In genomic region chr14:77097689-77098469, GRCh38 we compare ENCODE assay signal across 1 cellular context.
TF ChIP-seq lines count a peak whose summit lies in the region.

TSS of gene CIPC (plus strand) at chr14:77098258. CDS start at chr14:77105709, 7,451 bp downstream.

TF ChIP-seq in HepG2, 621 proteins besides CTCF, POLR2A, EP300 and RAD21 (continued from another document and continues in another):
- TF ChIP-seq AHDC1 (CRISPR knock-in tag; IDR thresholded peaks at IDR 0.05; ENCODE audit: borderline replicate concordance), result no peak; the same call in 1 of the 2 replicates
- TF ChIP-seq TFE3 (CRISPR knock-in tag; IDR thresholded peaks at IDR 0.05), result peak; percentile 86
- TF ChIP-seq SALL1 (CRISPR knock-in tag; IDR thresholded peaks at IDR 0.05), result peak; percentile 50
- TF ChIP-seq HDAC2 (CRISPR knock-in tag; IDR thresholded peaks at IDR 0.05), result 0 out of 2 replicates have a peak, but pooled peaks have one; percentile 18
- TF ChIP-seq E2F2 (CRISPR knock-in tag; IDR thresholded peaks at IDR 0.05; ENCODE audit: borderline replicate concordance), result no peak
- no peak for TF ChIP-seq TOPORS (CRISPR knock-in tag; IDR thresholded peaks at IDR 0.05)
- no peak for TF ChIP-seq ZNF775 (CRISPR knock-in tag; IDR thresholded peaks at IDR 0.05; ENCODE audit: borderline replicate concordance)
- peak; percentile 84 for TF ChIP-seq MED8 (CRISPR knock-in tag; IDR thresholded peaks at IDR 0.05; ENCODE audit: insufficient replicate concordance)
- TF ChIP-seq ZSCAN20 (CRISPR knock-in tag; IDR thresholded peaks at IDR 0.05; ENCODE audit: borderline replicate concordance), result peak; percentile 69; the same call in 1 of the 2 replicates
- TF ChIP-seq RFX1 (IDR thresholded peaks at IDR 0.05), result peak; percentile 92
- TF ChIP-seq AKAP8 (CRISPR knock-in tag; IDR thresholded peaks at IDR 0.05), result peak; percentile 55; the same call in 1 of the 2 replicates
- no peak for TF ChIP-seq MIER3 (CRISPR knock-in tag; IDR thresholded peaks at IDR 0.05; ENCODE audit: borderline replicate concordance)
- TF ChIP-seq ZNF556 (CRISPR knock-in tag; IDR thresholded peaks at IDR 0.05; ENCODE audit: borderline replicate concordance), result peak; percentile 97; the same call in 1 of the 2 replicates
- TF ChIP-seq SP1 (IDR thresholded peaks at IDR 0.05), result no peak
- TF ChIP-seq SP1 (CRISPR knock-in tag; IDR thresholded peaks at IDR 0.05), result peak; percentile 83
- no peak for TF ChIP-seq TRIM22 (IDR thresholded peaks at IDR 0.05)
- no peak for TF ChIP-seq SNRNP70 (IDR thresholded peaks at IDR 0.05; ENCODE audit: low read depth, low read length)
- TF ChIP-seq GTF2F1 (IDR thresholded peaks at IDR 0.05; ENCODE audit: low read length), result no peak
- peak; percentile 31; the same call in 1 of the 2 replicates for TF ChIP-seq ZNF609 (CRISPR knock-in tag; IDR thresholded peaks at IDR 0.05; ENCODE audit: borderline replicate concordance)
- TF ChIP-seq TFDP2 (CRISPR knock-in tag; IDR thresholded peaks at IDR 0.05), result peak; percentile 86
- no peak for TF ChIP-seq ZNF567 (CRISPR knock-in tag; IDR thresholded peaks at IDR 0.05; ENCODE audit: borderline replicate concordance)
- TF ChIP-seq DMTF1 (CRISPR knock-in tag; IDR thresholded peaks at IDR 0.05), result no peak
- TF ChIP-seq MAFG (CRISPR knock-in tag; IDR thresholded peaks at IDR 0.05), result no peak
- TF ChIP-seq ZBTB14 (CRISPR knock-in tag; IDR thresholded peaks at IDR 0.05), result 0 out of 2 replicates have a peak, but pooled peaks have one; percentile 4
- TF ChIP-seq LBX2 (CRISPR knock-in tag; IDR thresholded peaks at IDR 0.05; ENCODE audit: borderline replicate concordance), result no peak
